ENCODE assay signal across 18 cellular contexts in genomic region chr7:26930845-26931244, GRCh38.
DNase-seq lines count a peak whose midpoint lies in the region; ATAC-seq and TF ChIP-seq lines count a peak whose summit lies in the region.
"Had no signal": no experiment of that assay in that cellular context is flagged by ENCODE, and none has a peak within 500 bp of the region (broad histone marks: within the 10 kb centered on the region; RNA-seq: fewer than 3 reads in every experiment).

No MANE protein-coding gene starts in this region.

- no peaks in the 10 kb centered on the region for H3K79me1 ChIP-seq in IMR-90 (ENCODE audit: low read depth in 1 of 2, low read length in 2 of 2)

- TF ChIP-seq CTCF in AG10803 (conservative IDR thresholded peaks at IDR 0.05; ENCODE audit: low read length) (no peak), IMR-90 (conservative IDR thresholded peaks at IDR 0.05; ENCODE audit: low read depth, low read length) (no peak), esophagus squamous epithelium (IDR thresholded peaks at IDR 0.05) (no peak), mesothelial cell of epicardium (IDR thresholded peaks at IDR 0.05; ENCODE audit: unreplicated experiment) (no peak), mammary epithelial cell (conservative IDR thresholded peaks at IDR 0.05 in 1 of 2, IDR thresholded peaks at IDR 0.05 in 1 of 2; ENCODE audit: extremely low read depth in 1 of 2, insufficient read depth in 1 of 2, low read depth in 1 of 2, low read length in 2 of 2) (no peak), vagina (IDR thresholded peaks at IDR 0.05) (no peak)

- ATAC-seq in IMR-90 (ENCODE audit: low read depth): no peak
- ATAC-seq in activated CD4-positive, CD25-positive, alpha-beta regulatory T cell treated with anti-CD3 and anti-CD28 coated beads, Interleukin-2, amount 50 U/mL, for 24 hours: no peak
- ATAC-seq: GM12878 had no signal

- no peak overlapping the region for H2BK120ac ChIP-seq in IMR-90 (ENCODE audit: low read depth, low read length)

- H2AFZ ChIP-seq in IMR-90 (replicated peaks; ENCODE audit: low read length, poor library complexity) (no peak overlapping the region), mammary epithelial cell (ENCODE audit: low read depth, low read length) (no peak overlapping the region)

- H3K9me3 Mint-ChIP-seq in mesothelial cell of epicardium: no peaks in the 10 kb centered on the region
- H3K9me3 Mint-ChIP-seq: CD4-positive, alpha-beta T cell had no signal

- intact Hi-C loops in IMR-90 (cut with micrococcal nuclease) (no loop called here), esophagus squamous epithelium (cut with DNase I) (no loop called here), mammary epithelial cell (cut with micrococcal nuclease) (no loop called here), vagina (cut with DNase I) (no loop called here), posterior cingulate gyrus (cut with DNase I) (no loop called here)

- H3K18ac ChIP-seq in IMR-90 (ENCODE audit: low read depth, low read length): no peak overlapping the region

- no peak overlapping the region for H3K4ac ChIP-seq in IMR-90 (ENCODE audit: low read depth, low read length)

- CTCF ChIA-PET in IMR-90 (lab: Yijun Ruan, JAX) (no interaction called here), mammary epithelial cell (lab: Charles Lee; ENCODE audit: low non-redundant PET) (no interaction called here)

- no peak overlapping the region for H3K4me2 ChIP-seq in IMR-90 (ENCODE audit: low read depth, low read length)
- H3K4me2 ChIP-seq in mammary epithelial cell (ENCODE audit: insufficient read depth, low read depth, low read length): no peak overlapping the region

- no peaks in the 10 kb centered on the region for H3K4me1 ChIP-seq in IMR-90 (ENCODE audit: control insufficient read depth, insufficient read depth, low read length)
- peaks cover 3 to 33% (median 4%) of the 10 kb centered on the region in 3 donors for H3K4me1 ChIP-seq in esophagus squamous epithelium
- H3K4me1 ChIP-seq in mammary epithelial cell (ENCODE audit: insufficient read depth, low read length): peaks cover 3% of the 10 kb centered on the region
- no peaks in the 10 kb centered on the region for H3K4me1 ChIP-seq in vagina

- H2BK20ac ChIP-seq in IMR-90 (ENCODE audit: low read depth, low read length): no peak overlapping the region

- no peak overlapping the region for H4K8ac ChIP-seq in IMR-90 (ENCODE audit: low read depth in 2 of 2, low read length in 2 of 2)

- no peak overlapping the region for H3K4me3 Mint-ChIP-seq in mesothelial cell of epicardium
- H3K4me3 Mint-ChIP-seq: CD4-positive, alpha-beta T cell; H9 had no signal

- H3K9me1 ChIP-seq in IMR-90 (ENCODE audit: insufficient read depth, low read length): no peaks in the 10 kb centered on the region

- no peaks in the 10 kb centered on the region for H3K79me2 ChIP-seq in mammary epithelial cell (ENCODE audit: insufficient read depth, low read length)

- POLR2A ChIA-PET in IMR-90 (lab: Charles Lee; ENCODE audit: unreplicated experiment): interaction anchor here (0.7 kb wide), 1 partner anchor 19 kb away, joined by 14 read pairs; no protein-coding TSS in a partner anchor

- no peak overlapping the region for H4K91ac ChIP-seq in IMR-90 (ENCODE audit: insufficient read depth, low read depth, low read length)

- H3K27ac ChIP-seq in IMR-90 (ENCODE audit: insufficient read depth, low read length) (no peak overlapping the region), esophagus squamous epithelium (peak overlapping the region in 3 of 4 donors; percentile 5 to 61 (median 5)), mammary epithelial cell (ENCODE audit: insufficient read depth, low read depth, low read length) (no peak overlapping the region), vagina (no peak overlapping the region)
- H3K27ac ChIP-seq: C4-2B had no signal

- H3K27me3 ChIP-seq in IMR-90 (ENCODE audit: control insufficient read depth, insufficient read depth, low read length) (peaks cover 2% of the 10 kb centered on the region; the same call in 1 of the 2 replicates), esophagus squamous epithelium (no peaks in the 10 kb centered on the region), mammary epithelial cell (ENCODE audit: insufficient read depth, low read length) (no peaks in the 10 kb centered on the region), vagina (no peaks in the 10 kb centered on the region)

- H3K56ac ChIP-seq in IMR-90 (ENCODE audit: extremely low read depth, insufficient read depth, low read length): no peak overlapping the region

- H3K9ac ChIP-seq in IMR-90 (ENCODE audit: low read depth, low read length) (no peak overlapping the region), mammary epithelial cell (ENCODE audit: insufficient read depth, low read length) (no peak overlapping the region)

- no peaks in the 10 kb centered on the region for H4K20me1 ChIP-seq in IMR-90 (ENCODE audit: insufficient read depth, low read length)
- H4K20me1 ChIP-seq in mammary epithelial cell (ENCODE audit: insufficient read depth, low read length): no peaks in the 10 kb centered on the region

- H3K27ac Mint-ChIP-seq in mesothelial cell of epicardium: peak overlapping the region; percentile 88
- H3K27ac Mint-ChIP-seq: CD4-positive, alpha-beta T cell had no signal

- no peak overlapping the region for H3K14ac ChIP-seq in IMR-90 (replicated peaks; ENCODE audit: low read depth, low read length)

- H3K4me1 Mint-ChIP-seq in mesothelial cell of epicardium: peaks cover 37% of the 10 kb centered on the region

- H4K5ac ChIP-seq in IMR-90 (ENCODE audit: low read depth, low read length): no peak overlapping the region

- no peak overlapping the region for H2AK9ac ChIP-seq in IMR-90 (replicated peaks; ENCODE audit: low read depth, low read length, poor library complexity)

- in situ Hi-C loops in IMR-90 (cut with MboI; ENCODE audit: low sequenced_read_pairs): no loop called here
- in situ Hi-C loops in mammary epithelial cell (cut with MboI; ENCODE audit: low sequenced_read_pairs in 2 of 2): no loop called here

- H3K36me3 ChIP-seq in IMR-90 (ENCODE audit: control insufficient read depth, insufficient read depth, low read length) (no peaks in the 10 kb centered on the region), esophagus squamous epithelium (no peaks in the 10 kb centered on the region), mammary epithelial cell (ENCODE audit: insufficient read depth, low read length) (no peaks in the 10 kb centered on the region), vagina (no peaks in the 10 kb centered on the region)

- no peak for TF ChIP-seq POLR2A in IMR-90 (IDR thresholded peaks at IDR 0.05; ENCODE audit: low read depth, low read length)
- no peak for TF ChIP-seq POLR2A in esophagus squamous epithelium (IDR thresholded peaks at IDR 0.05)
- no peak for TF ChIP-seq POLR2A in vagina (IDR thresholded peaks at IDR 0.05)

- no peaks in the 10 kb centered on the region for H3K36me3 Mint-ChIP-seq in mesothelial cell of epicardium

- H2BK5ac ChIP-seq in IMR-90 (ENCODE audit: low read depth, low read length, poor library complexity, severe bottlenecking): no peak overlapping the region

- no peak for TF ChIP-seq RAD21 in IMR-90 (IDR thresholded peaks at IDR 0.05; ENCODE audit: low read length)

- no TSS peak for BruUV-seq in IMR-90 (replicated peaks; lab: Mats Ljungman, UMichigan)
- BruUV-seq in mammary epithelial cell (replicated peaks; lab: Mats Ljungman, UMichigan): no TSS peak

- H3K23ac ChIP-seq in IMR-90 (ENCODE audit: low read depth, low read length): no peak overlapping the region

- no peak overlapping the region for H2AK5ac ChIP-seq in IMR-90 (ENCODE audit: low read depth, low read length)

- H2BK15ac ChIP-seq in IMR-90 (ENCODE audit: low read depth, low read length): no peak overlapping the region

- H3K27me3 Mint-ChIP-seq in mesothelial cell of epicardium (ENCODE audit: low read depth): no peaks in the 10 kb centered on the region

- DNase-seq in AG10803 (ENCODE audit: low read depth) (peak; percentile 41), IMR-90 (no peak), esophagus squamous epithelium (lab: John Stamatoyannopoulos, UW) (no peak), mesothelial cell of epicardium (ENCODE audit: low spot score in 2 of 2, unreplicated experiment in 2 of 2) (no peak), mammary epithelial cell (no peak), vagina (ENCODE audit: extremely low spot score in 2 of 2) (no peak), posterior cingulate gyrus (no peak)
- DNase-seq: ACHN; AML-193; Caco-2; CD4-positive, alpha-beta T cell; DMS79 treated with DMSO at 0.1 percent for 48 hours; GF-D8; H9; KBM-7 had no signal

- no peaks in the 10 kb centered on the region for H3K9me3 ChIP-seq in IMR-90 (ENCODE audit: control insufficient read depth, insufficient read depth, low read length)
- H3K9me3 ChIP-seq in esophagus squamous epithelium: no peaks in the 10 kb centered on the region
- no peaks in the 10 kb centered on the region for H3K9me3 ChIP-seq in mammary epithelial cell (replicated peaks; ENCODE audit: insufficient read depth, low read length)
- H3K9me3 ChIP-seq in vagina: no peaks in the 10 kb centered on the region
- H3K9me3 ChIP-seq: Caco-2 had no signal

- dilution Hi-C loops in IMR-90 (cut with HindIII; ENCODE audit: low sequenced_read_pairs, unreplicated experiment): no loop called here
- dilution Hi-C loops in mammary epithelial cell (cut with HindIII; ENCODE audit: low sequenced_read_pairs): no loop called here

- H3K4me3 ChIP-seq in AG10803 (ENCODE audit: low read length) (no peak overlapping the region), IMR-90 (ENCODE audit: insufficient read depth, low read depth, low read length) (no peak overlapping the region), esophagus squamous epithelium (no peak overlapping the region), mammary epithelial cell (replicated peaks in 1 of 3; ENCODE audit: insufficient read depth in 1 of 3, low read depth in 2 of 3, low read length in 3 of 3) (no peak overlapping the region), vagina (no peak overlapping the region)
- H3K4me3 ChIP-seq: GM12878 had no signal

TF ChIP-seq in IMR-90, 13 proteins besides CTCF, POLR2A, EP300 and RAD21:
- TF ChIP-seq CEBPB (IDR thresholded peaks at IDR 0.05; ENCODE audit: low read depth, low read length) (no peak), MAFK (IDR thresholded peaks at IDR 0.05; ENCODE audit: low read depth, low read length) (peak; percentile 45)
TF ChIP-seq in IMR-90: peak in this region for 1.

Comparison
In these comparisons a context has a peak if more than half of its experiments do, and no peak if none do; other contexts are left out.
1. H3K27ac ChIP-seq: peak in esophagus squamous epithelium (3 of 4); none in IMR-90 (single experiment), mammary epithelial cell (single experiment) and vagina (single experiment).